Comparison of ENCODE assay signal across 1 cellular context in the genomic region with DNA sequence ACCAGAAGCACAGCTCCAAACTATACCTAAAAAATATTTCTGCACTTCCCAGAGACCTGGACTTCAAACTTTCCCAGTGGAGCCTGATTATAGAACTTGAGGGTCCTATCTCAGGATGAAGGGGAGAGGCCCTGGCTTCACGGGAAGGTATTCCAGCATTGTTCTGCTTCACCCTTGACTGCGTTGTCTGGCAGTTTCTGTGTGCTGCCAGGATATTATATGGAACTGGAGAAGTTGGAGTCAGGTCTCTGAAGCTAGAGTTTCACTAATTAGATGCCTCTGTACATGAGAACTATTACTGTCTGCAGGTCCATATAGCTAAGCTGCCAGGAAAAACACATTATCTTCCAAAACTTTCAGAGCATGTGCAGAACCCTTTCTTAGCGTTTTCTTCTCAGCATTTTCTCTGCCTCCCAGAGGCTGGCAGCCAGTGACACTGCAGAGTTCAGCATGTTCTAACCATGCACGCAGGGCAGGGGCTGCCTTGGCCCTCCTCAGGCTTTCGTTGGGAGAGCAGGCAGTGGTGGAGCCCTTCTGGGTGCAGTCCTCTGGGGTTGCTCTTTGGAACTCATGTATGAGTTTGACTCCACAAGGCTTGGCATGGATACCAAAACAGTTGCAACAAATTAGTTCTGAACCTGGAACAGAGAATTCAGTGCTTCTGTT.
TF ChIP-seq lines count a peak whose summit lies in the region.

No MANE protein-coding gene starts in this region.

TF ChIP-seq in endothelial cell of umbilical vein, 7 proteins besides CTCF, POLR2A, EP300 and RAD21 (continued from another document):
- TF ChIP-seq MAX (IDR thresholded peaks at IDR 0.05; ENCODE audit: insufficient read depth, insufficient read length) (no peak), EZH2 (IDR thresholded peaks at IDR 0.05; ENCODE audit: borderline replicate concordance, low read depth, low read length, severe bottlenecking) (no peak)
